In genomic region chr1:156497078-156497742, GRCh38 we compare ENCODE assay signal across 9 cellular contexts. TPM values are rescaled to one million over a fixed set of nuclear protein-coding genes. Genes with fewer than 3 reads are reported as not detected.
DNase-seq lines count a peak whose midpoint lies in the region; ATAC-seq, FAIRE-seq and TF ChIP-seq lines count a peak whose summit lies in the region.
"Had no signal": no experiment of that assay in that cellular context is flagged by ENCODE, and none has a peak within 500 bp of the region (broad histone marks: within the 10 kb centered on the region; RNA-seq: fewer than 3 reads in every experiment).

No MANE protein-coding gene starts in this region.

- intact Hi-C loops in mucosa of descending colon (cut with DNase I, micrococcal nuclease) = loop anchor here in 1 of 2 donors (5.0 kb wide), 1 partner anchor 35 kb away; no protein-coding TSS in a partner anchor

- H3K4me3 Mint-ChIP-seq in activated T-cell treated with anti-CD3 and anti-CD28 coated beads, Interleukin-2, amount 50 U/mL, for 24 hours = peak overlapping the region; percentile 92
- H3K4me3 Mint-ChIP-seq in astrocyte (ENCODE audit: unreplicated experiment) = peak overlapping the region; percentile 91

- no peak overlapping the region for H3K27ac ChIP-seq in astrocyte (ENCODE audit: low read depth, low read length)
- H3K27ac ChIP-seq in tibial nerve = peak overlapping the region in 3 of 4 donors; percentile 98 to 99 (median 99)

- H3K9ac ChIP-seq in astrocyte (ENCODE audit: low read length) = peak overlapping the region; percentile 39

- TF ChIP-seq CTCF in astrocyte (IDR thresholded peaks at IDR 0.05; ENCODE audit: insufficient read depth, low read depth, low read length) = no peak
- TF ChIP-seq CTCF in mucosa of descending colon (IDR thresholded peaks at IDR 0.05) = no peak
- TF ChIP-seq CTCF in tibial nerve (IDR thresholded peaks at IDR 0.05) = no peak

- 50 to 67% methylated on average over 10 to 11 of the region's 11 CpGs for WGBS in tibial nerve, 2 donors

- H3K79me2 ChIP-seq in astrocyte (ENCODE audit: insufficient read depth, low read length) = peaks cover 83% of the 10 kb centered on the region

- H3K27me3 Mint-ChIP-seq in activated T-cell treated with anti-CD3 and anti-CD28 coated beads, Interleukin-2, amount 50 U/mL, for 24 hours = no peaks in the 10 kb centered on the region
- H3K27me3 Mint-ChIP-seq in astrocyte (ENCODE audit: low read depth, unreplicated experiment) = no peaks in the 10 kb centered on the region

- ATAC-seq in mucosa of descending colon = peak; percentile 22
- ATAC-seq in GM18498 (IDR thresholded peaks at IDR 0.05; ENCODE audit: unreplicated experiment) = no peak

- H3K27me3 ChIP-seq in astrocyte (ENCODE audit: insufficient read depth, low read length) = no peaks in the 10 kb centered on the region
- no peaks in the 10 kb centered on the region for H3K27me3 ChIP-seq in tibial nerve

- peaks cover 75% of the 10 kb centered on the region for H4K20me1 ChIP-seq in astrocyte (ENCODE audit: insufficient read depth, low read length)

- no peak overlapping the region for H2AFZ ChIP-seq in astrocyte (ENCODE audit: low read depth, low read length)

- no peaks in the 10 kb centered on the region for H3K9me3 ChIP-seq in astrocyte (ENCODE audit: insufficient read depth, low read depth, low read length)
- H3K9me3 ChIP-seq in mucosa of descending colon = no peaks in the 10 kb centered on the region
- H3K9me3 ChIP-seq in tibial nerve = no peaks in the 10 kb centered on the region

- H3K4me1 Mint-ChIP-seq in activated T-cell treated with anti-CD3 and anti-CD28 coated beads, Interleukin-2, amount 50 U/mL, for 24 hours (ENCODE audit: low read depth) = peaks cover 78% of the 10 kb centered on the region
- peaks cover 44% of the 10 kb centered on the region for H3K4me1 Mint-ChIP-seq in astrocyte (ENCODE audit: low read depth, unreplicated experiment)

- TF ChIP-seq EP300 in tibial nerve (IDR thresholded peaks at IDR 0.05) = no peak

- H3K36me3 ChIP-seq in astrocyte (ENCODE audit: insufficient read depth, low read length) (no peaks in the 10 kb centered on the region), mucosa of descending colon (ENCODE audit: low read depth) (peaks cover 3% of the 10 kb centered on the region), tibial nerve (no peaks in the 10 kb centered on the region)

- DNase-seq in activated T-cell treated with anti-CD3 and anti-CD28 coated beads, Interleukin-2, amount 50 U/mL, for 24 hours = no peak
- DNase-seq in activated T-cell treated with anti-CD3 and anti-CD28 coated beads for 4 hours (no peak), astrocyte (ENCODE audit: low read depth) (no peak), mucosa of descending colon (peak; percentile 69 to 77 (median 71)), tibial nerve (ENCODE audit: low spot score in 2 of 2) (no peak), SW480 (ENCODE audit: low spot score) (no peak), NCI-H1105 (lab: John Stamatoyannopoulos, UW) (no peak)
- DNase-seq: AML-193 had no signal

- peaks cover 34% of the 10 kb centered on the region for H3K36me3 Mint-ChIP-seq in activated T-cell treated with anti-CD3 and anti-CD28 coated beads, Interleukin-2, amount 50 U/mL, for 24 hours (ENCODE audit: low read depth)
- peaks cover 7% of the 10 kb centered on the region for H3K36me3 Mint-ChIP-seq in astrocyte (ENCODE audit: low read depth, unreplicated experiment)

- peaks cover 56% of the 10 kb centered on the region for H3K4me1 ChIP-seq in astrocyte (ENCODE audit: insufficient read depth, low read length)
- H3K4me1 ChIP-seq in mucosa of descending colon (ENCODE audit: low read depth) = peaks cover 66% of the 10 kb centered on the region
- H3K4me1 ChIP-seq in tibial nerve = peaks cover 0 to 78% (median 69%) of the 10 kb centered on the region in 4 donors

- no peak for FAIRE-seq in astrocyte (lab: Jason Lieb, UNC)

- H3K9me3 Mint-ChIP-seq in activated T-cell treated with anti-CD3 and anti-CD28 coated beads, Interleukin-2, amount 50 U/mL, for 24 hours = no peaks in the 10 kb centered on the region
- H3K9me3 Mint-ChIP-seq in astrocyte (ENCODE audit: unreplicated experiment) = no peaks in the 10 kb centered on the region

- TF ChIP-seq POLR2A in tibial nerve (IDR thresholded peaks at IDR 0.05) = no peak

- H3K4me3 ChIP-seq in astrocyte (ENCODE audit: insufficient read depth, low read depth, low read length) (no peak overlapping the region), mucosa of descending colon (no peak overlapping the region), tibial nerve (peak overlapping the region in 2 of 4 donors; percentile 15 to 92)

- H3K4me2 ChIP-seq in astrocyte (ENCODE audit: low read length) = peak overlapping the region; percentile 98

- H3K27ac Mint-ChIP-seq in activated T-cell treated with anti-CD3 and anti-CD28 coated beads, Interleukin-2, amount 50 U/mL, for 24 hours = peak overlapping the region; percentile 81
- H3K27ac Mint-ChIP-seq in astrocyte (ENCODE audit: unreplicated experiment) = no peak overlapping the region

RNA-seq across cellular contexts. Expression of gene MEF2D, which starts 3.4 kb away (rescaled TPM):
- 51.7 and 56.6 TPM in 2 replicates for total RNA-seq in astrocyte
- 100 to 1,000 TPM in 1 of 3 donors, 10 to 100 TPM in 2; 56.8 to 103 (median 61.9) TPM for total RNA-seq in mucosa of descending colon
- total RNA-seq in tibial nerve = 10 to 100 TPM; 67.5 to 84.9 (median 70.8) TPM

Comparison
In these comparisons a context has a peak if more than half of its experiments do, and no peak if none do; other contexts are left out.
1. DNase-seq: peak in mucosa of descending colon (3 of 3); none in activated T-cell treated with anti-CD3 and anti-CD28 coated beads, Interleukin-2, amount 50 U/mL, for 24 hours (single experiment), activated T-cell treated with anti-CD3 and anti-CD28 coated beads for 4 hours (single experiment), astrocyte (single experiment), tibial nerve (0 of 2), SW480 (single experiment) and NCI-H1105 (single experiment).